In the genomic region with DNA sequence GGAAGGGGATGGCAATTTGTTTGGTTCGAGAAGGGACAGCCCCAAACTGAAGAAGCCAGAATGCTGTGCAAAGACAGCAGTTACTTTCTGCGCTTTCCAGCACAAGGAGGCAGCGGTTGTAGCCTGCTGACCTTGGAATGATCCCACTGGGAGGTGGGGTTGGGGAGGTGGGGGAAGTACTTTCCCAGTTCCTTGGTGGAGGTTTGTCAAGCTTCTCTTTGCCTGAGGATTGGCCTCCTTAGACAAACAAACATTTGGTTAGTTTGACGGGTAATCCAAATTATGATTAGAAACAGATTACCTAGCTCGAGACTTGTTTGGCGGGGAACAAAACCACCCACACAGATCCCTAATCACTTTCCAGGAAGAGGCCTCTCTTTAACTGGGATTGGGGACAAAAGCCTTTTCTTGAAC, we compare ENCODE assay signal across 12 cellular contexts.
DNase-seq lines count a peak whose midpoint lies in the region; ATAC-seq and TF ChIP-seq lines count a peak whose summit lies in the region.
"Had no signal": no experiment of that assay in that cellular context is flagged by ENCODE, and none has a peak within 500 bp of the region (broad histone marks: within the 10 kb centered on the region; RNA-seq: fewer than 3 reads in every experiment).

No MANE protein-coding gene starts in this region.

- H3K4me1 ChIP-seq in SJSA1 (replicated peaks) = peaks cover 13% of the 10 kb centered on the region

- H3K4me3 Mint-ChIP-seq in nephron (no peak overlapping the region), T-helper 17 cell (no peak overlapping the region)
- H3K4me3 Mint-ChIP-seq: activated T-helper 1 cell treated with anti-CD3 and anti-CD28 coated beads, Interleukin-12 subunit alpha, Interleukin-12 subunit beta, Interleukin-2, Interleukin-4 antibody, amounts not matched to agents 30 ng/mL and 10 ng/mL and 1 ng/mL, durations not matched to agents 14 hours and 24 hours and 36 hours had no signal

- ATAC-seq in Right ventricle myocardium superior (ENCODE audit: poor library complexity) (peak; percentile 81), HG02798 (IDR thresholded peaks at IDR 0.05; ENCODE audit: poor library complexity, unreplicated experiment) (no peak), T-helper 17 cell (no peak)
- ATAC-seq: esophagus mucosa had no signal

- no peak overlapping the region for H3K27ac ChIP-seq in SJSA1

- H3K27ac Mint-ChIP-seq in nephron = peak overlapping the region; percentile 45 to 84 (median 76)
- H3K27ac Mint-ChIP-seq in T-helper 17 cell = no peak overlapping the region
- H3K27ac Mint-ChIP-seq: activated T-helper 1 cell treated with anti-CD3 and anti-CD28 coated beads, Interleukin-12 subunit alpha, Interleukin-12 subunit beta, Interleukin-2, Interleukin-4 antibody, amounts not matched to agents 30 ng/mL and 10 ng/mL and 1 ng/mL, durations not matched to agents 14 hours and 24 hours and 36 hours had no signal

- H3K4me3 ChIP-seq in SJSA1 = no peak overlapping the region

- in situ Hi-C loops in ACHN (cut with HindIII; ENCODE audit: low pct_ligation_motif_present, low pct_unique_long_range_greater_than_20kb, low sequenced_read_pairs) = no loop called here

- no peaks in the 10 kb centered on the region for H3K9me3 Mint-ChIP-seq in nephron
- H3K9me3 Mint-ChIP-seq: activated T-helper 1 cell treated with anti-CD3 and anti-CD28 coated beads, Interleukin-12 subunit alpha, Interleukin-12 subunit beta, Interleukin-2, Interleukin-4 antibody, amounts not matched to agents 30 ng/mL and 10 ng/mL and 1 ng/mL, durations not matched to agents 14 hours and 24 hours and 36 hours had no signal

- no peaks in the 10 kb centered on the region for H3K9me3 ChIP-seq in SJSA1 (replicated peaks)
- no peaks in the 10 kb centered on the region for H3K9me3 ChIP-seq in T-helper 17 cell (ENCODE audit: control insufficient read depth, low read length, poor library complexity, severe bottlenecking)

- H3K27me3 ChIP-seq in SJSA1 (replicated peaks) = no peaks in the 10 kb centered on the region

- no peak for TF ChIP-seq CTCF in AG09319 (IDR thresholded peaks at IDR 0.05; ENCODE audit: low read depth, low read length)
- no peak for TF ChIP-seq CTCF in nephron (IDR thresholded peaks at IDR 0.05; ENCODE audit: unreplicated experiment in 3 of 3)

- no peaks in the 10 kb centered on the region for H3K36me3 Mint-ChIP-seq in nephron (ENCODE audit: low read depth)
- H3K36me3 Mint-ChIP-seq in T-helper 17 cell (ENCODE audit: low read depth) = peaks cover 4% of the 10 kb centered on the region

- intact Hi-C loops in Right ventricle myocardium superior (cut with DNase I) = loop anchor here (10.0 kb wide), 1 partner anchor 75 kb away; a partner anchor contains a TSS

- H3K36me3 ChIP-seq in SJSA1 = no peaks in the 10 kb centered on the region

- H3K27me3 Mint-ChIP-seq in nephron (ENCODE audit: low read depth) = no peaks in the 10 kb centered on the region
- no peaks in the 10 kb centered on the region for H3K27me3 Mint-ChIP-seq in T-helper 17 cell

- peaks cover 63% of the 10 kb centered on the region for H3K4me1 Mint-ChIP-seq in nephron
- peaks cover 5% of the 10 kb centered on the region for H3K4me1 Mint-ChIP-seq in T-helper 17 cell

- peak; percentile 84 for DNase-seq in AG09319 (ENCODE audit: extremely low read depth, low read depth)
- peak; percentile 64 to 67 for DNase-seq in SJSA1 (ENCODE audit: low read depth in 1 of 2, low spot score in 2 of 2)
- DNase-seq in Right ventricle myocardium superior = peak; percentile 65
- no peak for DNase-seq in OCI-M2 (lab: John Stamatoyannopoulos, UW; ENCODE audit: unreplicated experiment)
- no peak for DNase-seq in ACHN
- no peak for DNase-seq in T-helper 17 cell
- DNase-seq: activated CD4-positive, alpha-beta T cell treated with anti-CD3 and anti-CD28 coated beads for 1 hour; NCI-H1436 treated with DMSO at 0.1 percent for 48 hours had no signal

Comparison
In these comparisons a context has a peak if more than half of its experiments do, and no peak if none do; other contexts are left out.
1. DNase-seq: peak in AG09319 (single experiment), SJSA1 (2 of 2) and Right ventricle myocardium superior (single experiment); none in OCI-M2 (single experiment), ACHN (single experiment) and T-helper 17 cell (0 of 3).